ENCODE assay signal across 9 cellular contexts in the genomic region with DNA sequence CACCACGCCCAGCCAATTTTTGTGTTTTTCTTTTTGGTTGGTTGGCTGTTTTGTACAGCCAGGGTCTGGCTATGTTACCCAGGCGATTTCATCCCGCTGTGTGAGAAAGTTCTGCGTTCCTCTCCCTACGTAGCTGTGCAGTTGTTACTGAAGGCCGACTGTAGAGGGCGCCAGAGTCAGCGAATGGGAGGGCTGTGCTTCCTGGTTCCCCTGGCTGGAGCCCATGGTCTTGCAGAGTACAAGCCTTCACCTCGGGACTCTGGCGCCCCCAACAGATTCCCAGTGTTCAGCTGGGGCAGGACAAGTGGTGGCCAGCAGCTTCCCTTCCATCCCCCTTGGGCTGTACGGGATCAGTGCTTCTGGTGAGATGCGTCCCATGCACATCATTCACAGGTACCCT. TPM values are rescaled to one million over a fixed set of nuclear protein-coding genes. Genes with fewer than 3 reads are reported as not detected.
DNase-seq lines count a peak whose midpoint lies in the region; ATAC-seq and TF ChIP-seq lines count a peak whose summit lies in the region.
"Had no signal": no experiment of that assay in that cellular context is flagged by ENCODE, and none has a peak within 500 bp of the region (broad histone marks: within the 10 kb centered on the region; RNA-seq: fewer than 3 reads in every experiment).

No MANE protein-coding gene starts in this region.

- no peaks in the 10 kb centered on the region for H4K20me1 ChIP-seq in PC-9 (ENCODE audit: insufficient read depth)

- POLR2A ChIA-PET in PC-9 (lab: Charles Lee; ENCODE audit: unreplicated experiment): no interaction called here

- H3F3A ChIP-seq in PC-9 (ENCODE audit: insufficient read depth, low read depth): no peaks in the 10 kb centered on the region

- no peak overlapping the region for H2AFZ ChIP-seq in PC-9

- intact Hi-C loops in PC-9 (cut with micrococcal nuclease; ENCODE audit: unreplicated experiment): no loop called here
- intact Hi-C loops in tibial artery (cut with DNase I; ENCODE audit: low total_unique reads): no loop called here

- no peaks in the 10 kb centered on the region for H3K27me3 ChIP-seq in H7 (ENCODE audit: control insufficient read depth, insufficient read depth, low read length)
- H3K27me3 ChIP-seq in PC-9 (ENCODE audit: insufficient read depth, low read depth): peaks cover 3% of the 10 kb centered on the region; the same call in 1 of the 2 replicates
- H3K27me3 ChIP-seq in tibial artery: no peaks in the 10 kb centered on the region

- no peaks in the 10 kb centered on the region for H3K9me2 ChIP-seq in PC-9 (ENCODE audit: insufficient read depth)

- no peak overlapping the region for H3K4me2 ChIP-seq in PC-9

- H3K9me3 ChIP-seq in PC-9 (ENCODE audit: insufficient read depth, low read depth) (no peaks in the 10 kb centered on the region), tibial artery (no peaks in the 10 kb centered on the region)

- H3K4me3 ChIP-seq in H7 (ENCODE audit: insufficient read depth, low read depth, low read length) (no peak overlapping the region), PC-9 (no peak overlapping the region), tibial artery (no peak overlapping the region)

- DNase-seq in D341Med (ENCODE audit: low spot score) (peak; percentile 22), H7 (peak; percentile 28), PC-9 (no peak), glomerular visceral epithelial cell (ENCODE audit: extremely low spot score) (peak; percentile 15), AG20443 (ENCODE audit: low spot score) (no peak), superior temporal gyrus (ENCODE audit: extremely low spot score) (no peak), tibial artery (no peak)

- CTCF ChIA-PET in PC-9 (lab: Charles Lee): no interaction called here

- H3K79me2 ChIP-seq in PC-9 (ENCODE audit: low read depth): no peaks in the 10 kb centered on the region

- no TSS peak for BruUV-seq in PC-9 (replicated peaks; lab: Mats Ljungman, UMichigan)

- no peaks in the 10 kb centered on the region for H3K36me3 ChIP-seq in H7 (replicated peaks; ENCODE audit: control insufficient read depth, insufficient read depth, low read length)
- no peaks in the 10 kb centered on the region for H3K36me3 ChIP-seq in PC-9 (ENCODE audit: low read depth)
- no peaks in the 10 kb centered on the region for H3K36me3 ChIP-seq in tibial artery

- H3K27ac ChIP-seq in PC-9: no peak overlapping the region
- no peak overlapping the region for H3K27ac ChIP-seq in tibial artery

- H3K4me1 ChIP-seq in PC-9 (replicated peaks; ENCODE audit: insufficient read depth): no peaks in the 10 kb centered on the region
- no peaks in the 10 kb centered on the region for H3K4me1 ChIP-seq in tibial artery

- TF ChIP-seq CTCF in PC-9 (conservative IDR thresholded peaks at IDR 0.05) (peak; percentile 42; the same call in 1 of the 2 replicates), tibial artery (IDR thresholded peaks at IDR 0.05) (no peak)

- ATAC-seq in GM19023 (IDR thresholded peaks at IDR 0.05; ENCODE audit: unreplicated experiment): no peak

RNA-seq across cellular contexts. Expression of gene CT45A1, which starts 5.6 kb away (rescaled TPM):
- not detected in 2 replicates for total RNA-seq in H7 (2014; rRNA removed; shearing (Covaris generic))
- not detected in 2 replicates for total RNA-seq in PC-9 (2021)
- total RNA-seq: dermis microvascular lymphatic vessel endothelial cell had no signal

Comparison
In these comparisons a context has a peak if more than half of its experiments do, and no peak if none do; other contexts are left out.
1. DNase-seq: peak in D341Med (single experiment), H7 (single experiment) and glomerular visceral epithelial cell (single experiment); none in PC-9 (0 of 2), AG20443 (single experiment), superior temporal gyrus (single experiment) and tibial artery (0 of 2).